ENCODE assay signal across 8 cellular contexts in the genomic region with DNA sequence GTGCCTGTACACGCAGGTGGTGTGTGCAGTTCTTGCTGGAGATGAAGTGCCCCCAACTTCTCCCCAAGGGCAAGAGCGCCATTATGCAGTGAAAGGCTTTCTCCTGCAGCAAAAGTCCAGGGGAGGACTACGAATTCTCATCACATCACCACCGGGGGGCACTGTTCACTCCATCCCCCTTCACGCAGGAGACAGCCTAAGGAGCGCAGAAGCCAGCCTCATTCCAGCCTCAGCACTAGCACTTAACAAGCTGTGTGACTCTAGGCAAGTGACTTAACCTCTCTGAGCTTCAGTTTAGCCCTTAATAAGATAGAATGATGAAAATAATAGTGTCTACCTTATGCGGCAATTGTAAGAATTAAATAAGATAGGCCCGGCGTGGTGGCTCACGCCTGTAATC.
DNase-seq lines count a peak whose midpoint lies in the region; ATAC-seq and TF ChIP-seq lines count a peak whose summit lies in the region.

No MANE protein-coding gene starts in this region.

- peak; percentile 69 for ATAC-seq in SK-N-SH treated with all-trans-retinoic acid at 6 μM for 48 hours
- no peak for ATAC-seq in HG03565 (IDR thresholded peaks at IDR 0.05; ENCODE audit: unreplicated experiment)
- ATAC-seq in GM21381 (IDR thresholded peaks at IDR 0.05; ENCODE audit: unreplicated experiment): no peak

- TF ChIP-seq EP300 in Ishikawa (IDR thresholded peaks at IDR 0.05; ENCODE audit: borderline replicate concordance): no peak

- TF ChIP-seq RAD21 in Ishikawa (IDR thresholded peaks at IDR 0.05; ENCODE audit: low read depth): peak; percentile 47; the same call in 1 of the 2 replicates

- peak; percentile 47 for DNase-seq in DMS153 (lab: John Stamatoyannopoulos, UW)
- DNase-seq in activated naive CD8-positive, alpha-beta T cell treated with anti-CD3 and anti-CD28 coated beads, Interleukin-2, amount 50 U/mL, for 16 hours (ENCODE audit: low read depth, low spot score): peak; percentile 42
- DNase-seq in iPS-NIHi11 (ENCODE audit: low spot score): peak; percentile 82
- peak in 2 of 3 donors; percentile 47 to 59 for DNase-seq in stimulated activated CD4-positive, alpha-beta T cell treated with anti-CD3 and anti-CD28 coated beads, TNF-alpha, amount 100 ng/mL, for 1 hour (ENCODE audit: low read depth in 3 of 3, low spot score in 1 of 3)

TF ChIP-seq in Ishikawa, 13 proteins besides CTCF, POLR2A, EP300 and RAD21:
- no peak for TF ChIP-seq TCF12 (IDR thresholded peaks at IDR 0.05; ENCODE audit: low read depth)
- no peak for TF ChIP-seq CEBPB (IDR thresholded peaks at IDR 0.05)
- TF ChIP-seq CREB1 (IDR thresholded peaks at IDR 0.05; ENCODE audit: low read depth): no peak
- no peak for TF ChIP-seq TEAD4 (IDR thresholded peaks at IDR 0.05)
- TF ChIP-seq, protein P1, sequence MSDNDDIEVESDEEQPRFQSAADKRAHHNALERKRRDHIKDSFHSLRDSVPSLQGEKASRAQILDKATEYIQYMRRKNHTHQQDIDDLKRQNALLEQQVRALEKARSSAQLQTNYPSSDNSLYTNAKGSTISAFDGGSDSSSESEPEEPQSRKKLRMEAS (IDR thresholded peaks at IDR 0.05): no peak
- no peak for TF ChIP-seq TAF1 (IDR thresholded peaks at IDR 0.05; ENCODE audit: low read depth)
- TF ChIP-seq, protein P2, sequence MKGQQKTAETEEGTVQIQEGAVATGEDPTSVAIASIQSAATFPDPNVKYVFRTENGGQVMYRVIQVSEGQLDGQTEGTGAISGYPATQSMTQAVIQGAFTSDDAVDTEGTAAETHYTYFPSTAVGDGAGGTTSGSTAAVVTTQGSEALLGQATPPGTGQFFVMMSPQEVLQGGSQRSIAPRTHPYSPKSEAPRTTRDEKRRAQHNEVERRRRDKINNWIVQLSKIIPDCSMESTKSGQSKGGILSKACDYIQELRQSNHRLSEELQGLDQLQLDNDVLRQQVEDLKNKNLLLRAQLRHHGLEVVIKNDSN (IDR thresholded peaks at IDR 0.05): no peak
- no peak for TF ChIP-seq YY1 (IDR thresholded peaks at IDR 0.05; ENCODE audit: low read depth)
- TF ChIP-seq, protein P3, sequence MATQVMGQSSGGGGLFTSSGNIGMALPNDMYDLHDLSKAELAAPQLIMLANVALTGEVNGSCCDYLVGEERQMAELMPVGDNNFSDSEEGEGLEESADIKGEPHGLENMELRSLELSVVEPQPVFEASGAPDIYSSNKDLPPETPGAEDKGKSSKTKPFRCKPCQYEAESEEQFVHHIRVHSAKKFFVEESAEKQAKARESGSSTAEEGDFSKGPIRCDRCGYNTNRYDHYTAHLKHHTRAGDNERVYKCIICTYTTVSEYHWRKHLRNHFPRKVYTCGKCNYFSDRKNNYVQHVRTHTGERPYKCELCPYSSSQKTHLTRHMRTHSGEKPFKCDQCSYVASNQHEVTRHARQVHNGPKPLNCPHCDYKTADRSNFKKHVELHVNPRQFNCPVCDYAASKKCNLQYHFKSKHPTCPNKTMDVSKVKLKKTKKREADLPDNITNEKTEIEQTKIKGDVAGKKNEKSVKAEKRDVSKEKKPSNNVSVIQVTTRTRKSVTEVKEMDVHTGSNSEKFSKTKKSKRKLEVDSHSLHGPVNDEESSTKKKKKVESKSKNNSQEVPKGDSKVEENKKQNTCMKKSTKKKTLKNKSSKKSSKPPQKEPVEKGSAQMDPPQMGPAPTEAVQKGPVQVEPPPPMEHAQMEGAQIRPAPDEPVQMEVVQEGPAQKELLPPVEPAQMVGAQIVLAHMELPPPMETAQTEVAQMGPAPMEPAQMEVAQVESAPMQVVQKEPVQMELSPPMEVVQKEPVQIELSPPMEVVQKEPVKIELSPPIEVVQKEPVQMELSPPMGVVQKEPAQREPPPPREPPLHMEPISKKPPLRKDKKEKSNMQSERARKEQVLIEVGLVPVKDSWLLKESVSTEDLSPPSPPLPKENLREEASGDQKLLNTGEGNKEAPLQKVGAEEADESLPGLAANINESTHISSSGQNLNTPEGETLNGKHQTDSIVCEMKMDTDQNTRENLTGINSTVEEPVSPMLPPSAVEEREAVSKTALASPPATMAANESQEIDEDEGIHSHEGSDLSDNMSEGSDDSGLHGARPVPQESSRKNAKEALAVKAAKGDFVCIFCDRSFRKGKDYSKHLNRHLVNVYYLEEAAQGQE (IDR thresholded peaks at IDR 0.05; ENCODE audit: low read depth): no peak
- TF ChIP-seq ZBTB7A (IDR thresholded peaks at IDR 0.05; ENCODE audit: low read depth): no peak
- TF ChIP-seq EGR1 (IDR thresholded peaks at IDR 0.05): no peak

TF ChIP-seq in SK-N-SH treated with all-trans-retinoic acid at 6 μM for 48 hours, 23 proteins besides CTCF, POLR2A, EP300 and RAD21:
- TF ChIP-seq ZNF565 (CRISPR knock-in tag; conservative IDR thresholded peaks at IDR 0.05; ENCODE audit: low read depth): no peak
- TF ChIP-seq CSRNP3 (CRISPR knock-in tag; IDR thresholded peaks at IDR 0.05): 0 out of 2 replicates have a peak, but pooled peaks have one; percentile 58
